37 cellular contexts compared by ENCODE assay signal in genomic region chrX:50567636-50568035, GRCh38.
"Had no signal": no experiment of that assay in that cellular context is flagged by ENCODE, and none has a peak within 500 bp of the region (broad histone marks: within the 10 kb centered on the region; RNA-seq: fewer than 3 reads in every experiment).

No MANE protein-coding gene starts in this region.

- ATAC-seq: activated naive CD4-positive, alpha-beta T cell treated with anti-CD3 and anti-CD28 coated beads, Interleukin-2, amount 50 U/mL, for 72 hours; activated naive CD8-positive, alpha-beta T cell treated with anti-CD3 and anti-CD28 coated beads, Interleukin-2, amount 50 U/mL, for 24 hours; activated T-cell treated with anti-CD3 and anti-CD28 coated beads, Interleukin-2, amount 50 U/mL, for 4 hours; activated T-cell treated with anti-CD3 and anti-CD28 coated beads, Interleukin-2, amount 50 U/mL, for 72 hours; activated T-helper 17 cell treated with anti-CD3 and anti-CD28 coated beads, Interleukin-2, amount 50 U/mL, for 72 hours; body of pancreas had no signal

- FAIRE-seq: bronchial epithelial cell had no signal

- H3K4me1 ChIP-seq: adrenal gland, ascending aorta, body of pancreas, breast epithelium had no signal

- DNase-seq: activated effector memory CD4-positive, alpha-beta T cell treated with anti-CD3 and anti-CD28 coated beads, Interleukin-2, amount 50 U/mL, for 16 hours; activated effector memory CD4-positive, alpha-beta T cell treated with Interleukin-2 at 50 U/mL for 16 hours; activated gamma-delta T cell; activated gamma-delta T cell treated with Interleukin-2 at 50 U/mL for 16 hours; activated naive CD4-positive, alpha-beta T cell; activated naive CD4-positive, alpha-beta T cell treated with anti-CD3 and anti-CD28 coated beads for 36 hours; activated naive CD4-positive, alpha-beta T cell treated with anti-CD3 and anti-CD28 coated beads, Interleukin-2, amount 10 ng/mL, durations not matched to agents 7 days and 5 days; activated naive CD4-positive, alpha-beta T cell treated with anti-CD3 and anti-CD28 coated beads, Interleukin-2, amount 50 U/mL, for 16 hours; activated naive CD4-positive, alpha-beta T cell treated with Interleukin-2 at 50 U/mL for 16 hours; activated naive CD8-positive, alpha-beta T cell treated with anti-CD3 and anti-CD28 coated beads for 36 hours; activated naive CD8-positive, alpha-beta T cell treated with anti-CD3 and anti-CD28 coated beads, Interleukin-2, amount 10 ng/mL, durations not matched to agents 7 days and 5 days; activated naive CD8-positive, alpha-beta T cell treated with anti-CD3 and anti-CD28 coated beads, Interleukin-2, amount 50 U/mL, for 24 hours; activated T-cell treated with anti-CD3 and anti-CD28 coated beads, Interleukin-2, amount 50 U/mL, for 24 hours; activated T-cell treated with anti-CD3 and anti-CD28 coated beads, Interleukin-2, amount 50 U/mL, for 4 hours; activated T-cell treated with anti-CD3 and anti-CD28 coated beads, Interleukin-2, amount 50 U/mL, for 48 hours; activated T-cell treated with anti-CD3 and anti-CD28 coated beads, Interleukin-2, amount 50 U/mL, for 72 hours; adrenal gland; amniotic stem cell; amygdala; anterior cingulate cortex; aorta; body of pancreas; brain microvascular endothelial cell; central memory CD4-positive, alpha-beta T cell; cerebellar nuclear complex had no signal

- H3K27me3 Mint-ChIP-seq: activated naive CD4-positive, alpha-beta T cell treated with anti-CD3 and anti-CD28 coated beads, Interleukin-2, amount 10 ng/mL, durations not matched to agents 7 days and 5 days; activated naive CD4-positive, alpha-beta T cell treated with anti-CD3 and anti-CD28 coated beads, Interleukin-2, amount 50 U/mL, for 24 hours; activated naive CD8-positive, alpha-beta T cell; activated naive CD8-positive, alpha-beta T cell treated with anti-CD3 and anti-CD28 coated beads for 36 hours; activated naive CD8-positive, alpha-beta T cell treated with anti-CD3 and anti-CD28 coated beads, Interleukin-2, amount 50 U/mL, for 24 hours; activated T-helper 17 cell treated with anti-CD3 and anti-CD28 coated beads, Interleukin-2, amount 50 U/mL, for 72 hours; central memory CD8-positive, alpha-beta T cell had no signal

- H3K27ac ChIP-seq: adrenal gland, ascending aorta, body of pancreas, brain microvascular endothelial cell, breast epithelium, cardiac muscle cell had no signal

- H3K9me3 ChIP-seq: adrenal gland, ascending aorta, body of pancreas had no signal

- H3K4me3 Mint-ChIP-seq: activated naive CD4-positive, alpha-beta T cell treated with anti-CD3 and anti-CD28 coated beads for 36 hours; activated naive CD4-positive, alpha-beta T cell treated with anti-CD3 and anti-CD28 coated beads, Interleukin-2, amount 10 ng/mL, durations not matched to agents 7 days and 5 days; activated naive CD4-positive, alpha-beta T cell treated with anti-CD3 and anti-CD28 coated beads, Interleukin-2, amount 50 U/mL, for 24 hours; activated naive CD8-positive, alpha-beta T cell; activated naive CD8-positive, alpha-beta T cell treated with anti-CD3 and anti-CD28 coated beads for 36 hours; activated naive CD8-positive, alpha-beta T cell treated with anti-CD3 and anti-CD28 coated beads, Interleukin-2, amount 10 ng/mL, durations not matched to agents 7 days and 5 days; activated naive CD8-positive, alpha-beta T cell treated with anti-CD3 and anti-CD28 coated beads, Interleukin-2, amount 50 U/mL, for 24 hours; activated T-cell treated with anti-CD3 and anti-CD28 coated beads, Interleukin-2, amount 50 U/mL, for 24 hours; activated T-cell treated with anti-CD3 and anti-CD28 coated beads, Interleukin-2, amount 50 U/mL, for 4 hours; activated T-cell treated with anti-CD3 and anti-CD28 coated beads, Interleukin-2, amount 50 U/mL, for 72 hours; activated T-helper 1 cell treated with anti-CD3 and anti-CD28 coated beads, Interleukin-12 subunit alpha, Interleukin-12 subunit beta, Interleukin-2, Interleukin-4 antibody, amounts not matched to agents 30 ng/mL and 10 ng/mL and 1 ng/mL, durations not matched to agents 14 hours and 24 hours and 36 hours; activated T-helper 17 cell treated with anti-CD3 and anti-CD28 coated beads, Interleukin-2, amount 50 U/mL, for 72 hours; brain; central memory CD8-positive, alpha-beta T cell had no signal

- H3K27me3 ChIP-seq: adrenal gland, ascending aorta, body of pancreas, brain microvascular endothelial cell, cardiac muscle cell had no signal

- H3K4me1 Mint-ChIP-seq: activated naive CD4-positive, alpha-beta T cell treated with anti-CD3 and anti-CD28 coated beads, Interleukin-2, amount 10 ng/mL, durations not matched to agents 7 days and 5 days; activated naive CD4-positive, alpha-beta T cell treated with anti-CD3 and anti-CD28 coated beads, Interleukin-2, amount 50 U/mL, for 24 hours; activated naive CD8-positive, alpha-beta T cell treated with anti-CD3 and anti-CD28 coated beads for 36 hours; activated naive CD8-positive, alpha-beta T cell treated with anti-CD3 and anti-CD28 coated beads, Interleukin-2, amount 10 ng/mL, durations not matched to agents 7 days and 5 days; activated naive CD8-positive, alpha-beta T cell treated with anti-CD3 and anti-CD28 coated beads, Interleukin-2, amount 50 U/mL, for 24 hours; activated T-helper 17 cell treated with anti-CD3 and anti-CD28 coated beads, Interleukin-2, amount 50 U/mL, for 72 hours; brain; central memory CD8-positive, alpha-beta T cell had no signal

- H3K36me3 Mint-ChIP-seq: activated naive CD4-positive, alpha-beta T cell treated with anti-CD3 and anti-CD28 coated beads, Interleukin-2, amount 10 ng/mL, durations not matched to agents 7 days and 5 days; activated naive CD4-positive, alpha-beta T cell treated with anti-CD3 and anti-CD28 coated beads, Interleukin-2, amount 50 U/mL, for 72 hours; activated naive CD8-positive, alpha-beta T cell; activated naive CD8-positive, alpha-beta T cell treated with anti-CD3 and anti-CD28 coated beads for 36 hours; activated naive CD8-positive, alpha-beta T cell treated with anti-CD3 and anti-CD28 coated beads, Interleukin-2, amount 10 ng/mL, durations not matched to agents 7 days and 5 days; brain had no signal

- H3K9me3 Mint-ChIP-seq: activated naive CD4-positive, alpha-beta T cell treated with anti-CD3 and anti-CD28 coated beads for 36 hours; activated naive CD4-positive, alpha-beta T cell treated with anti-CD3 and anti-CD28 coated beads, Interleukin-2, amount 10 ng/mL, durations not matched to agents 7 days and 5 days; activated naive CD4-positive, alpha-beta T cell treated with anti-CD3 and anti-CD28 coated beads, Interleukin-2, amount 50 U/mL, for 24 hours; activated naive CD8-positive, alpha-beta T cell treated with anti-CD3 and anti-CD28 coated beads, Interleukin-2, amount 10 ng/mL, durations not matched to agents 7 days and 5 days; activated T-cell treated with anti-CD3 and anti-CD28 coated beads, Interleukin-2, amount 50 U/mL, for 24 hours; activated T-cell treated with anti-CD3 and anti-CD28 coated beads, Interleukin-2, amount 50 U/mL, for 4 hours; activated T-helper 1 cell treated with anti-CD3 and anti-CD28 coated beads, Interleukin-12 subunit alpha, Interleukin-12 subunit beta, Interleukin-2, Interleukin-4 antibody, amounts not matched to agents 30 ng/mL and 10 ng/mL and 1 ng/mL, durations not matched to agents 14 hours and 24 hours and 36 hours; activated T-helper 17 cell treated with anti-CD3 and anti-CD28 coated beads, Interleukin-2, amount 50 U/mL, for 72 hours; activated T-helper 2 cell treated with anti-CD3 and anti-CD28 coated beads, Interferon-gamma antibody, Interleukin-2, Interleukin-4, amounts not matched to agents 10 μg/mL and 5 μg/mL and 100 μg/mL, durations not matched to agents 14 hours and 24 hours and 36 hours; central memory CD8-positive, alpha-beta T cell had no signal

- H3K27ac Mint-ChIP-seq: activated naive CD4-positive, alpha-beta T cell treated with anti-CD3 and anti-CD28 coated beads for 36 hours; activated naive CD4-positive, alpha-beta T cell treated with anti-CD3 and anti-CD28 coated beads, Interleukin-2, amount 10 ng/mL, durations not matched to agents 7 days and 5 days; activated naive CD4-positive, alpha-beta T cell treated with anti-CD3 and anti-CD28 coated beads, Interleukin-2, amount 50 U/mL, for 24 hours; activated naive CD4-positive, alpha-beta T cell treated with anti-CD3 and anti-CD28 coated beads, Interleukin-2, amount 50 U/mL, for 72 hours; activated naive CD8-positive, alpha-beta T cell; activated naive CD8-positive, alpha-beta T cell treated with anti-CD3 and anti-CD28 coated beads for 36 hours; activated naive CD8-positive, alpha-beta T cell treated with anti-CD3 and anti-CD28 coated beads, Interleukin-2, amount 10 ng/mL, durations not matched to agents 7 days and 5 days; activated naive CD8-positive, alpha-beta T cell treated with anti-CD3 and anti-CD28 coated beads, Interleukin-2, amount 50 U/mL, for 24 hours; activated T-cell treated with anti-CD3 and anti-CD28 coated beads, Interleukin-2, amount 50 U/mL, for 24 hours; activated T-cell treated with anti-CD3 and anti-CD28 coated beads, Interleukin-2, amount 50 U/mL, for 72 hours; activated T-helper 1 cell treated with anti-CD3 and anti-CD28 coated beads, Interleukin-12 subunit alpha, Interleukin-12 subunit beta, Interleukin-2, Interleukin-4 antibody, amounts not matched to agents 30 ng/mL and 10 ng/mL and 1 ng/mL, durations not matched to agents 14 hours and 24 hours and 36 hours; activated T-helper 17 cell treated with anti-CD3 and anti-CD28 coated beads, Interleukin-2, amount 50 U/mL, for 72 hours; activated T-helper 2 cell treated with anti-CD3 and anti-CD28 coated beads, Interferon-gamma antibody, Interleukin-2, Interleukin-4, amounts not matched to agents 10 μg/mL and 5 μg/mL and 100 μg/mL, durations not matched to agents 14 hours and 24 hours and 36 hours; brain had no signal

- H3K4me3 ChIP-seq: adrenal gland, ascending aorta, body of pancreas, breast epithelium, cardiac muscle cell had no signal

- H3K36me3 ChIP-seq: adrenal gland, ascending aorta, brain microvascular endothelial cell, breast epithelium, cardiac muscle cell had no signal
